Comparison of ENCODE assay signal across 3 cellular contexts in genomic region chr11:115132829-115133228, GRCh38.
TF ChIP-seq lines count a peak whose summit lies in the region.

No MANE protein-coding gene starts in this region.

TF ChIP-seq in SK-N-SH, 30 proteins besides CTCF, POLR2A, EP300 and RAD21:
- TF ChIP-seq GATA2 (CRISPR knock-in tag; IDR thresholded peaks at IDR 0.05), result no peak
- TF ChIP-seq TEAD4 (IDR thresholded peaks at IDR 0.05; ENCODE audit: borderline replicate concordance, insufficient read depth), result no peak
- TF ChIP-seq MEF2A (IDR thresholded peaks at IDR 0.05; ENCODE audit: borderline replicate concordance, low read depth), result no peak
- TF ChIP-seq GABPA (IDR thresholded peaks at IDR 0.05; ENCODE audit: low read depth), result no peak
- no peak for TF ChIP-seq TCF12 (IDR thresholded peaks at IDR 0.05)

TF ChIP-seq in SK-N-SH treated with all-trans-retinoic acid at 6 μM for 48 hours, 23 proteins besides CTCF, POLR2A, EP300 and RAD21:
- no peak for TF ChIP-seq RARB (CRISPR knock-in tag; IDR thresholded peaks at IDR 0.05)

TF ChIP-seq in H1, 55 proteins besides CTCF, POLR2A, EP300 and RAD21:
- TF ChIP-seq E2F6 (IDR thresholded peaks at IDR 0.05), result no peak
- no peak for TF ChIP-seq TCF12 (IDR thresholded peaks at IDR 0.05; ENCODE audit: low read depth, low read length)
- peak; percentile 79 for TF ChIP-seq YY1 (IDR thresholded peaks at IDR 0.05; ENCODE audit: low read depth, low read length)
- no peak for TF ChIP-seq MAFK (IDR thresholded peaks at IDR 0.05; ENCODE audit: low read depth, low read length)
- no peak for TF ChIP-seq HDAC2 (IDR thresholded peaks at IDR 0.05; ENCODE audit: borderline replicate concordance in 1 of 2, low read depth in 2 of 2, low read length in 2 of 2)
- no peak for TF ChIP-seq RXRA (IDR thresholded peaks at IDR 0.05; ENCODE audit: insufficient read depth, low read depth, low read length)
- TF ChIP-seq POU5F1 (IDR thresholded peaks at IDR 0.05; ENCODE audit: low read depth, low read length), result no peak
- no peak for TF ChIP-seq TBP (IDR thresholded peaks at IDR 0.05; ENCODE audit: low read depth, low read length)
TF ChIP-seq in H1: peak in this region for 1.
